17 cellular contexts compared by ENCODE assay signal in genomic region chr1:235292790-235293189, GRCh38.
"Had no signal": no experiment of that assay in that cellular context is flagged by ENCODE, and none has a peak within 500 bp of the region (broad histone marks: within the 10 kb centered on the region; RNA-seq: fewer than 3 reads in every experiment).

No MANE protein-coding gene starts in this region.

- ATAC-seq: activated naive CD4-positive, alpha-beta T cell treated with anti-CD3 and anti-CD28 coated beads, Interleukin-2, amount 50 U/mL, for 72 hours; heart left ventricle; left lung; pancreas had no signal

- DNase-seq: anterior cingulate cortex; heart left ventricle; islet precursor cell; pancreas; retina; stimulated activated CD4-positive, alpha-beta T cell treated with anti-CD3 and anti-CD28 coated beads, Interleukin-15, amount 100 ng/mL, for 24 hours; stimulated activated CD4-positive, alpha-beta T cell treated with anti-CD3 and anti-CD28 coated beads, Interleukin-4, amount 100 ng/mL, for 24 hours; SW 1271; T-helper 9 cell; thyroid gland had no signal

- H3K4me1 Mint-ChIP-seq: neural progenitor cell had no signal

- FAIRE-seq: endothelial cell of umbilical vein, frontal cortex, pancreas, urothelium cell line had no signal

- H3K4me3 Mint-ChIP-seq: neural progenitor cell had no signal

- H3K9me3 Mint-ChIP-seq: activated naive CD4-positive, alpha-beta T cell treated with anti-CD3 and anti-CD28 coated beads, Interleukin-2, amount 50 U/mL, for 72 hours had no signal

- H3K27ac Mint-ChIP-seq: activated naive CD4-positive, alpha-beta T cell treated with anti-CD3 and anti-CD28 coated beads, Interleukin-2, amount 50 U/mL, for 72 hours; neural progenitor cell had no signal

- H3K36me3 Mint-ChIP-seq: activated naive CD4-positive, alpha-beta T cell treated with anti-CD3 and anti-CD28 coated beads, Interleukin-2, amount 50 U/mL, for 72 hours had no signal

- H3K9me3 ChIP-seq: breast epithelium, left lung, pancreas, thyroid gland had no signal
